11 cellular contexts compared by ENCODE assay signal in genomic region chr6:20455175-20456075, GRCh38. TPM values are rescaled to one million over a fixed set of nuclear protein-coding genes. Genes with fewer than 3 reads are reported as not detected.
A peak's percentile ranks its signal among the peaks of the same experiment; 100 is the strongest.
DNase-seq lines count a peak whose midpoint lies in the region; ATAC-seq and TF ChIP-seq lines count a peak whose summit lies in the region.
"Had no signal": no experiment of that assay in that cellular context is flagged by ENCODE, and none has a peak within 500 bp of the region (broad histone marks: within the 10 kb centered on the region; RNA-seq: fewer than 3 reads in every experiment).

No MANE protein-coding gene starts in this region.

- H3K27ac ChIP-seq in heart right ventricle = no peak overlapping the region
- peak overlapping the region in 2 of 3 donors; percentile 27 to 43 for H3K27ac ChIP-seq in thyroid gland
- no peak overlapping the region for H3K27ac ChIP-seq in ovary

- no peaks in the 10 kb centered on the region for H3K27me3 Mint-ChIP-seq in WTC11 (ENCODE audit: low read depth)
- H3K27me3 Mint-ChIP-seq: B cell had no signal

- peak overlapping the region; percentile 36 for H3K27ac Mint-ChIP-seq in WTC11
- H3K27ac Mint-ChIP-seq: B cell had no signal

- H3K9me3 Mint-ChIP-seq in WTC11 = peaks cover 6% of the 10 kb centered on the region

- H3K27me3 ChIP-seq in heart right ventricle = no peaks in the 10 kb centered on the region
- no peaks in the 10 kb centered on the region for H3K27me3 ChIP-seq in thyroid gland
- no peaks in the 10 kb centered on the region for H3K27me3 ChIP-seq in ovary

- TF ChIP-seq CTCF in heart right ventricle (IDR thresholded peaks at IDR 0.05) (no peak), WTC11 (IDR thresholded peaks at IDR 0.05) (no peak), fibroblast of villous mesenchyme (IDR thresholded peaks at IDR 0.05; ENCODE audit: insufficient read depth, low read depth, low read length) (no peak), thyroid gland (IDR thresholded peaks at IDR 0.05) (no peak), ovary (IDR thresholded peaks at IDR 0.05) (no peak)

- H3K4me1 ChIP-seq in heart right ventricle (peaks cover 0 to 24% (median 9%) of the 10 kb centered on the region in 9 donors), thyroid gland (peaks cover 0 to 21% of the 10 kb centered on the region in 2 donors), ovary (ENCODE audit: insufficient read depth) (peaks cover 3% of the 10 kb centered on the region)

- intact Hi-C loops in Right ventricle myocardium superior (cut with DNase I) (no loop called here), heart right ventricle (cut with DNase I) (no loop called here), thyroid gland (cut with DNase I) (no loop called here), ovary (cut with DNase I) (no loop called here)

- peaks cover 19% of the 10 kb centered on the region for H3K36me3 Mint-ChIP-seq in WTC11

- H3K4me3 Mint-ChIP-seq in WTC11 = no peak overlapping the region
- H3K4me3 Mint-ChIP-seq: B cell had no signal

- peaks cover 0 to 7% (median 0%) of the 10 kb centered on the region in 9 donors for H3K36me3 ChIP-seq in heart right ventricle
- H3K36me3 ChIP-seq in thyroid gland = no peaks in the 10 kb centered on the region
- H3K36me3 ChIP-seq in ovary = no peaks in the 10 kb centered on the region

- DNase-seq in Right ventricle myocardium superior = no peak
- no peak for DNase-seq in heart right ventricle
- DNase-seq in WTC11 (ENCODE audit: low spot score) = no peak
- DNase-seq in fibroblast of villous mesenchyme (ENCODE audit: low read depth) = peak; percentile 61
- DNase-seq in thyroid gland = peak; percentile 8 to 29
- DNase-seq in ovary = no peak
- DNase-seq in HUDEP-2 (lab: John Stamatoyannopoulos, UW; ENCODE audit: unreplicated experiment in 76 of 76) = no peak
- DNase-seq in DMS53 (lab: John Stamatoyannopoulos, UW) = no peak
- DNase-seq: activated CD4-positive, alpha-beta T cell treated with anti-CD3 and anti-CD28 coated beads, Interleukin-2, amount 50 U/mL, for 4 hours; small intestine had no signal

- H3K9me3 ChIP-seq in heart right ventricle (peaks cover 0 to 9% (median 0%) of the 10 kb centered on the region in 11 donors), thyroid gland (no peaks in the 10 kb centered on the region), ovary (no peaks in the 10 kb centered on the region)

- WGBS in heart right ventricle, 2 donors = 76 to 77% methylated on average over 5 of the region's 5 CpGs
- WGBS in thyroid gland, 2 donors = 68 to 71% methylated on average over 5 of the region's 5 CpGs
- 70 to 74% (median 72%) methylated on average over 5 of the region's 5 CpGs for WGBS in ovary, 3 donors

- no peak for TF ChIP-seq POLR2A in thyroid gland (IDR thresholded peaks at IDR 0.05)
- no peak for TF ChIP-seq POLR2A in ovary (IDR thresholded peaks at IDR 0.05)

- peak; percentile 38 for ATAC-seq in Right ventricle myocardium superior (ENCODE audit: poor library complexity)
- no peak for ATAC-seq in heart right ventricle
- ATAC-seq in WTC11 = no peak

- no peak for TF ChIP-seq EP300 in ovary (IDR thresholded peaks at IDR 0.05)

- H3K4me1 Mint-ChIP-seq in WTC11 = peaks cover 30% of the 10 kb centered on the region

- POLR2A ChIA-PET in WTC11 (lab: Charles Lee) = no interaction called here

- CTCF ChIA-PET in WTC11 (lab: Charles Lee) = no interaction called here

- H3K4me3 ChIP-seq in heart right ventricle = no peak overlapping the region
- H3K4me3 ChIP-seq in fibroblast of villous mesenchyme (ENCODE audit: low read depth, low read length) = no peak overlapping the region
- H3K4me3 ChIP-seq in thyroid gland (replicated peaks in 1 of 3) = no peak overlapping the region
- no peak overlapping the region for H3K4me3 ChIP-seq in ovary

TF ChIP-seq in WTC11, 78 proteins besides CTCF, POLR2A, EP300 and RAD21:
- no peak for TF ChIP-seq ZNF396 (CRISPR knock-in tag; IDR thresholded peaks at IDR 0.05; ENCODE audit: borderline replicate concordance)
- TF ChIP-seq ZNF138 (CRISPR knock-in tag; conservative IDR thresholded peaks at IDR 0.05) = no peak
- TF ChIP-seq ETV6 (CRISPR knock-in tag; IDR thresholded peaks at IDR 0.05) = no peak
TF ChIP-seq in WTC11: peak in this region for 0.

RNA-seq across cellular contexts. Expression of gene E2F3, which starts 53.7 kb away (rescaled TPM):
- total RNA-seq in Right ventricle myocardium superior (6.5 TPM), heart right ventricle (10 to 100 TPM in 2 of 10 donors, 1 to 10 TPM in 8; 6.1 to 11.9 (median 8.1) TPM), WTC11 (2021) (29.2 to 30.2 TPM (median 30.0 TPM) in 3 replicates), fibroblast of villous mesenchyme (8.7 and 13.0 TPM in 2 replicates), thyroid gland (10 to 100 TPM in 3 of 4 donors, 1 to 10 TPM in 1; 9.4 to 18.0 (median 12.4) TPM), ovary (1 to 10 TPM in 6 of 7 donors, under 1 TPM in 1; 0.36 to 4.7 (median 2.7) TPM)
- polyA plus RNA-seq in heart right ventricle (1 to 10 TPM; 2.5 to 4.3 TPM), ovary (1 to 10 TPM; 1.8 to 7.3 TPM)

Comparison
In these comparisons a context has a peak if more than half of its experiments do, and no peak if none do; other contexts are left out.
1. DNase-seq: peak in fibroblast of villous mesenchyme (single experiment) and thyroid gland (2 of 2); none in Right ventricle myocardium superior (single experiment), heart right ventricle (0 of 2), WTC11 (single experiment), ovary (0 of 5), HUDEP-2 (0 of 76) and DMS53 (single experiment).
2. H3K27ac ChIP-seq: peak in thyroid gland (2 of 3); none in heart right ventricle (0 of 10) and ovary (0 of 2).